In the genomic region with DNA sequence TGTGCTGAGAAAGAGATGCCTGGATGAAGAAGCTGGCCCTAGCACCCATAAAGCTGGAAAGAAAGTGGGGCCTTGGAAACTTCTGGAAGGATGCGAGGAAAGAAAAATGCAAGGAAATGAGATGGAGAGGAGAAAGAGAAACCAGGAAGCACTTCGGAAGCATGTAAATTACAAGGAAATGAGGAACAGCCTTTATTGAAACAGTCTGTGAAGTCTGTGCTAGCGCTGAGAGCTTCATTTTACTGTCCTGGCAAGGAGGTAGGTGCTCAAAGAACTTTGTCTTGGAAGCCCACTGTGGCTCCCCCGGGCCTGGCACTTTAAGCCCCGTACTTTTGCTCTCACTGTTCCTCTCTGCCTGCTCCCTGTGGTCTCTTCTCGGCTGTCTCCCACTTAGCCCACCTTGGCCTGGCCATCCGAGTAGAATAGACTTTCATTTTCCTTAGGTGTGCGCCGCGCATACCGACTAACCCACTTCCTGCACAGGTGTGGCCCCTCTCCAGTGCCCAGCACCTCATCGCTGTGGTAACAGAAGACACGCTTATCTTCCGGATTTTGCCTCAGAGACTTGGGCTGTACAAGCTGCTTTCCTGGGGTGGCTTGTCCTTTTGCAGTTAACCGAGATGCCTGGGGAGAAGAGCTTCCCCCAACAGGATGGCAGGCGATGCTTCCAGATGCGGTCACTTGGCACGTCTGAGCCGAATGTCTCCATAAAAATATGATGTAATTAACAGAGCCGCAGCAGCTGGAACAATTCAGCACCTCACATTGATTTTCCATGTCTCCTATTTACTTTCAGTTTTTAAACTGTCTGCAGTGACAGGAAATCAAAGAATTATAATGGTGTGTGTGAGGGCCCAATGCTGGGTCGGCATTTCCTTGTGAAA, we compare ENCODE assay signal across 9 cellular contexts.
DNase-seq lines count a peak whose midpoint lies in the region; ATAC-seq, FAIRE-seq and TF ChIP-seq lines count a peak whose summit lies in the region.
"Had no signal": no experiment of that assay in that cellular context is flagged by ENCODE, and none has a peak within 500 bp of the region (broad histone marks: within the 10 kb centered on the region; RNA-seq: fewer than 3 reads in every experiment).

No MANE protein-coding gene starts in this region.

- H2AK5ac ChIP-seq in neuronal stem cell (ENCODE audit: low read depth, low read length): no peak overlapping the region

- TF ChIP-seq EP300 in K562 (IDR thresholded peaks at IDR 0.05; ENCODE audit: low read length): no peak

- CTCF ChIA-PET in K562 (lab: Yijun Ruan, JAX; ENCODE audit: low intra/inter-chr PET ratio): no interaction called here
- CTCF ChIA-PET in HEK293T (lab: Yijun Ruan, JAX): no interaction called here

- H3K18ac ChIP-seq in neuronal stem cell (ENCODE audit: low read length): no peak overlapping the region

- no peak overlapping the region for H3K9ac ChIP-seq in K562 (ENCODE audit: insufficient read depth in 1 of 2, low read depth in 2 of 2, low read length in 2 of 2)
- H3K9ac ChIP-seq in neuronal stem cell (ENCODE audit: low read depth, low read length, poor library complexity): peak overlapping the region; percentile 45

- intact Hi-C loops in K562 (cut with micrococcal nuclease): loop anchor here (5.0 kb wide), 1 partner anchor 48 kb away; no protein-coding TSS in a partner anchor

- H3K4ac ChIP-seq in neuronal stem cell (ENCODE audit: low read length): no peak overlapping the region

- ATAC-seq in GM21528 (IDR thresholded peaks at IDR 0.05; ENCODE audit: low FRiP score, unreplicated experiment) (peak; percentile 84), K562 (no peak)

- H3K4me1 ChIP-seq in K562 (replicated peaks in 1 of 2; ENCODE audit: control insufficient read depth in 2 of 2, insufficient read depth in 2 of 2, low read length in 2 of 2) (no peaks in the 10 kb centered on the region), neuronal stem cell (ENCODE audit: control insufficient read depth in 2 of 2, insufficient read depth in 1 of 2, low read depth in 1 of 2, low read length in 2 of 2) (peaks cover 0 to 1% of the 10 kb centered on the region in 2 donors)

- no peak for FAIRE-seq in K562 (lab: Jason Lieb, UNC)

- H3K27ac ChIP-seq in K562 (ENCODE audit: extremely low read depth, low read depth, low read length) (no peak overlapping the region), neuronal stem cell (replicated peaks; ENCODE audit: low read length) (no peak overlapping the region)
- H3K27ac ChIP-seq: epithelial cell of prostate had no signal

- H3K9me3 ChIP-seq in K562 (replicated peaks; ENCODE audit: control insufficient read depth, insufficient read depth, low read depth, low read length): no peaks in the 10 kb centered on the region
- H3K9me3 ChIP-seq in neuronal stem cell (replicated peaks in 1 of 2; ENCODE audit: control insufficient read depth in 2 of 2, insufficient read depth in 1 of 2, low read depth in 1 of 2, low read length in 2 of 2): no peaks in the 10 kb centered on the region

- BruUV-seq in K562 (replicated peaks; lab: Mats Ljungman, UMichigan): no TSS peak

- in situ Hi-C loops in K562 (cut with MboI): no loop called here
- in situ Hi-C loops in ACHN (cut with HindIII; ENCODE audit: low pct_ligation_motif_present, low pct_unique_long_range_greater_than_20kb, low sequenced_read_pairs): no loop called here

- no peak overlapping the region for H2AFZ ChIP-seq in K562 (ENCODE audit: low read depth, low read length)
- no peak overlapping the region for H2AFZ ChIP-seq in neuronal stem cell (ENCODE audit: low read length)

- H4K8ac ChIP-seq in neuronal stem cell (ENCODE audit: low read depth, low read length): no peak overlapping the region

- DNase-seq in DMS79 (lab: John Stamatoyannopoulos, UW): peak; percentile 44
- peak; percentile 10 for DNase-seq in NCI-H526 treated with DMSO at 0.1 percent for 48 hours (lab: John Stamatoyannopoulos, UW)
- no peak for DNase-seq in K562 (ENCODE audit: extremely low read depth in 1 of 4, low spot score in 3 of 4)
- DNase-seq in neuronal stem cell (ENCODE audit: low spot score): no peak
- DNase-seq in HEK293T (ENCODE audit: extremely low spot score): no peak
- DNase-seq in NCI-H1436 (lab: John Stamatoyannopoulos, UW): no peak
- DNase-seq in ACHN: no peak

- H3K4me2 ChIP-seq in K562 (ENCODE audit: insufficient read depth, low read length) (no peak overlapping the region), neuronal stem cell (ENCODE audit: insufficient read depth, low read length, poor library complexity, severe bottlenecking) (no peak overlapping the region)

- no peak for TF ChIP-seq POLR2A in K562 (conservative IDR thresholded peaks at IDR 0.05)

- H3K27me3 ChIP-seq in K562 (ENCODE audit: control insufficient read depth in 2 of 2, insufficient read depth in 2 of 2, low read length in 2 of 2): 0 out of 5 replicates have a peak, but pooled peaks cover 0 to 6% of the 10 kb centered on the region in 2 experiments
- peaks cover 0 to 5% (median 0%) of the 10 kb centered on the region in 3 experiments for H3K27me3 ChIP-seq in neuronal stem cell (ENCODE audit: control insufficient read depth in 3 of 3, insufficient read depth in 3 of 3, low read depth in 1 of 3, low read length in 3 of 3)

- POLR2A ChIA-PET in K562 (lab: Yijun Ruan, JAX) (interaction anchor here (0.7 kb wide), 1 partner anchor 17 kb away, joined by 3 read pairs; no protein-coding TSS in a partner anchor), HEK293T (lab: Yijun Ruan, JAX) (no interaction called here)

- H2BK12ac ChIP-seq in neuronal stem cell (ENCODE audit: low read length): no peak overlapping the region

- H2BK120ac ChIP-seq in neuronal stem cell (ENCODE audit: low read depth, low read length): no peak overlapping the region

- H3K23ac ChIP-seq in neuronal stem cell (ENCODE audit: low read depth, low read length, poor library complexity): no peak overlapping the region

- TF ChIP-seq CTCF in K562 (IDR thresholded peaks at IDR 0.05 in 2 of 3, conservative IDR thresholded peaks at IDR 0.05 in 1 of 3; ENCODE audit: insufficient read depth in 2 of 3, low read depth in 1 of 3, low read length in 3 of 3): no peak

- 1% methylated on average over 21 of the region's 21 CpGs for WGBS in K562 (ENCODE audit: insufficient coverage, low coverage, missing lambda C conversion rate)
- no CpG with 5 or more reads among the region's 21 CpGs for WGBS in neuronal stem cell (ENCODE audit: extremely low coverage in 2 of 2, insufficient read length in 2 of 2, insufficient replicate concordance in 1 of 2), 2 donors

- no peaks in the 10 kb centered on the region for H4K20me1 ChIP-seq in K562 (replicated peaks; ENCODE audit: control insufficient read depth, insufficient read depth, low read length)

- H3K79me1 ChIP-seq in neuronal stem cell (ENCODE audit: low read depth, low read length): no peaks in the 10 kb centered on the region

- H2BK5ac ChIP-seq in neuronal stem cell (ENCODE audit: low read length): no peak overlapping the region

- no peak overlapping the region for H3K14ac ChIP-seq in neuronal stem cell (ENCODE audit: low read length)

- no peak for TF ChIP-seq RAD21 in K562 (CRISPR knock-in tag; conservative IDR thresholded peaks at IDR 0.05 in 1 of 2, IDR thresholded peaks at IDR 0.05 in 1 of 2)

- H3K36me3 ChIP-seq in K562 (ENCODE audit: control insufficient read depth, insufficient read depth, low read length) (no peaks in the 10 kb centered on the region), neuronal stem cell (replicated peaks in 1 of 2; ENCODE audit: control insufficient read depth in 2 of 2, insufficient read depth in 2 of 2, low read length in 2 of 2) (no peaks in the 10 kb centered on the region)

- H4K91ac ChIP-seq in neuronal stem cell (ENCODE audit: low read depth, low read length, poor library complexity): no peak overlapping the region

- H3K9me1 ChIP-seq in K562 (ENCODE audit: control insufficient read depth, insufficient read depth, low read length): no peaks in the 10 kb centered on the region

- H3K79me2 ChIP-seq in K562 (ENCODE audit: control insufficient read depth, insufficient read depth, low read length): no peaks in the 10 kb centered on the region

- peak overlapping the region; percentile 69 for H2BK15ac ChIP-seq in neuronal stem cell (ENCODE audit: low read length)

- H3K4me3 ChIP-seq in K562: no peak overlapping the region
- no peak overlapping the region for H3K4me3 ChIP-seq in neuronal stem cell (ENCODE audit: low read length in 2 of 2)

TF ChIP-seq in K562, 482 proteins besides CTCF, POLR2A, EP300 and RAD21:
- TF ChIP-seq ZNF778 (CRISPR knock-in tag; IDR thresholded peaks at IDR 0.05) (no peak), ZNF511 (CRISPR knock-in tag; IDR thresholded peaks at IDR 0.05) (no peak), SPI1 (IDR thresholded peaks at IDR 0.05; ENCODE audit: borderline replicate concordance, low read depth, low read length) (peak; percentile 12; the same call in 1 of the 2 replicates)
TF ChIP-seq in K562: peak in this region for 1.

TF ChIP-seq in HEK293T, 16 proteins besides CTCF, POLR2A, EP300 and RAD21:
- no peak for TF ChIP-seq L3MBTL2 (conservative IDR thresholded peaks at IDR 0.05)
- TF ChIP-seq, protein P1, sequence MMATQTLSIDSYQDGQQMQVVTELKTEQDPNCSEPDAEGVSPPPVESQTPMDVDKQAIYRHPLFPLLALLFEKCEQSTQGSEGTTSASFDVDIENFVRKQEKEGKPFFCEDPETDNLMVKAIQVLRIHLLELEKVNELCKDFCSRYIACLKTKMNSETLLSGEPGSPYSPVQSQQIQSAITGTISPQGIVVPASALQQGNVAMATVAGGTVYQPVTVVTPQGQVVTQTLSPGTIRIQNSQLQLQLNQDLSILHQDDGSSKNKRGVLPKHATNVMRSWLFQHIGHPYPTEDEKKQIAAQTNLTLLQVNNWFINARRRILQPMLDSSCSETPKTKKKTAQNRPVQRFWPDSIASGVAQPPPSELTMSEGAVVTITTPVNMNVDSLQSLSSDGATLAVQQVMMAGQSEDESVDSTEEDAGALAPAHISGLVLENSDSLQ (IDR thresholded peaks at IDR 0.05): no peak
- no peak for TF ChIP-seq ARNT (IDR thresholded peaks at IDR 0.05)
- TF ChIP-seq FOXM1 (IDR thresholded peaks at IDR 0.05; ENCODE audit: borderline replicate concordance): no peak
- no peak for TF ChIP-seq SUZ12 (IDR thresholded peaks at IDR 0.05)
- TF ChIP-seq CTBP1 (IDR thresholded peaks at IDR 0.05; ENCODE audit: borderline replicate concordance): no peak
- no peak for TF ChIP-seq ZNF384 (IDR thresholded peaks at IDR 0.05)
- no peak for TF ChIP-seq TARDBP (IDR thresholded peaks at IDR 0.05)
- no peak for TF ChIP-seq BHLHE40 (IDR thresholded peaks at IDR 0.05; ENCODE audit: borderline replicate concordance)
- no peak for TF ChIP-seq ELF4 (IDR thresholded peaks at IDR 0.05)
- no peak for TF ChIP-seq HDGF (IDR thresholded peaks at IDR 0.05; ENCODE audit: borderline replicate concordance)
- no peak for TF ChIP-seq FOXK2 (IDR thresholded peaks at IDR 0.05)
- no peak for TF ChIP-seq LEF1 (IDR thresholded peaks at IDR 0.05; ENCODE audit: borderline replicate concordance)
- no peak for TF ChIP-seq NFRKB (IDR thresholded peaks at IDR 0.05)

Comparison
In these comparisons a context has a peak if more than half of its experiments do, and no peak if none do; other contexts are left out.
1. DNase-seq: peak in DMS79 (single experiment) and NCI-H526 treated with DMSO at 0.1 percent for 48 hours (single experiment); none in K562 (0 of 4), neuronal stem cell (single experiment), HEK293T (single experiment), NCI-H1436 (single experiment) and ACHN (single experiment).